In genomic region chr2:230866704-230867561, GRCh38 we compare ENCODE assay signal across 9 cellular contexts. TPM values are rescaled to one million over a fixed set of nuclear protein-coding genes. Genes with fewer than 3 reads are reported as not detected.
A peak's percentile ranks its signal among the peaks of the same experiment; 100 is the strongest.
DNase-seq lines count a peak whose midpoint lies in the region; TF ChIP-seq lines count a peak whose summit lies in the region.
"Had no signal": no experiment of that assay in that cellular context is flagged by ENCODE, and none has a peak within 500 bp of the region (broad histone marks: within the 10 kb centered on the region; RNA-seq: fewer than 3 reads in every experiment).

No MANE protein-coding gene starts in this region.

- no peaks in the 10 kb centered on the region for H3K27me3 ChIP-seq in hepatocyte

- peaks cover 65% of the 10 kb centered on the region for H3K79me2 ChIP-seq in hepatocyte

- DNase-seq in NCI-H82 (lab: John Stamatoyannopoulos, UW) (peak; percentile 62), NCI-H82 treated with DMSO at 0.1 percent for 48 hours (lab: John Stamatoyannopoulos, UW; ENCODE audit: unreplicated experiment) (no peak), NOMO-1 treated with dmso at 0.1 percent for 144 hours (lab: John Stamatoyannopoulos, UW; ENCODE audit: unreplicated experiment) (peak; percentile 44), hepatocyte (ENCODE audit: low spot score) (no peak), ecto neural progenitor cell (ENCODE audit: low spot score) (no peak), dedifferentiated amniotic fluid mesenchymal stem cell (ENCODE audit: extremely low spot score) (no peak)
- peak; percentile 47 for DNase-seq in activated T-helper 9 cell treated with anti-CD3 and anti-CD28 coated beads, Interleukin-2, amount 50 U/mL, for 16 hours (ENCODE audit: low read depth)
- DNase-seq in stimulated activated CD4-positive, alpha-beta T cell treated with anti-CD3 and anti-CD28 coated beads, Interleukin-2, amount 100 ng/mL, for 4 hours (ENCODE audit: low read depth): peak; percentile 44

- H3K4me1 ChIP-seq in hepatocyte (ENCODE audit: insufficient read depth): peaks cover 58% of the 10 kb centered on the region

- H3K4me3 ChIP-seq in hepatocyte: peak overlapping the region; percentile 99

- peak overlapping the region; percentile 91 for H3K4me2 ChIP-seq in hepatocyte

- H3K27ac ChIP-seq in hepatocyte: peak overlapping the region; percentile 97
- H3K27ac ChIP-seq: C4-2B had no signal

- H3K9me3 ChIP-seq in hepatocyte (ENCODE audit: low read depth): no peaks in the 10 kb centered on the region

- TF ChIP-seq CTCF in hepatocyte (IDR thresholded peaks at IDR 0.05; ENCODE audit: poor library complexity): peak; percentile 5

- H4K20me1 ChIP-seq in hepatocyte (ENCODE audit: insufficient read depth, poor library complexity, severe bottlenecking): peaks cover 16% of the 10 kb centered on the region

- H3K9me2 ChIP-seq in hepatocyte (replicated peaks; ENCODE audit: insufficient read depth): no peaks in the 10 kb centered on the region

- WGBS in hepatocyte (ENCODE audit: low lambda C conversion rate, missing lambda C conversion rate): 55% methylated on average over 14 of the region's 14 CpGs

- no peaks in the 10 kb centered on the region for H3K36me3 ChIP-seq in hepatocyte (replicated peaks; ENCODE audit: insufficient read depth, low read depth)

- H2AFZ ChIP-seq in hepatocyte: no peak overlapping the region

RNA-seq across cellular contexts. Expression of gene ITM2C, which starts 2.2 kb away (rescaled TPM):
- 419 and 485 TPM in 2 replicates for total RNA-seq in hepatocyte
- 537 and 566 TPM in 2 replicates for polyA plus RNA-seq in hepatocyte

RNA-seq across cellular contexts. Expression of gene GPR55, which starts 58.1 kb away (rescaled TPM):
- 0.83 and 1.6 TPM in 2 replicates for total RNA-seq in hepatocyte
- 0.32 TPM in 1 of 2 replicates, not detected in the other for polyA plus RNA-seq in hepatocyte

Comparison
In these comparisons a context has a peak if more than half of its experiments do, and no peak if none do; other contexts are left out.
1. DNase-seq: peak in NCI-H82 (single experiment), NOMO-1 treated with dmso at 0.1 percent for 144 hours (single experiment), activated T-helper 9 cell treated with anti-CD3 and anti-CD28 coated beads, Interleukin-2, amount 50 U/mL, for 16 hours (single experiment) and stimulated activated CD4-positive, alpha-beta T cell treated with anti-CD3 and anti-CD28 coated beads, Interleukin-2, amount 100 ng/mL, for 4 hours (single experiment); none in NCI-H82 treated with DMSO at 0.1 percent for 48 hours (single experiment), hepatocyte (single experiment), ecto neural progenitor cell (single experiment) and dedifferentiated amniotic fluid mesenchymal stem cell (single experiment).